In the genomic region with DNA sequence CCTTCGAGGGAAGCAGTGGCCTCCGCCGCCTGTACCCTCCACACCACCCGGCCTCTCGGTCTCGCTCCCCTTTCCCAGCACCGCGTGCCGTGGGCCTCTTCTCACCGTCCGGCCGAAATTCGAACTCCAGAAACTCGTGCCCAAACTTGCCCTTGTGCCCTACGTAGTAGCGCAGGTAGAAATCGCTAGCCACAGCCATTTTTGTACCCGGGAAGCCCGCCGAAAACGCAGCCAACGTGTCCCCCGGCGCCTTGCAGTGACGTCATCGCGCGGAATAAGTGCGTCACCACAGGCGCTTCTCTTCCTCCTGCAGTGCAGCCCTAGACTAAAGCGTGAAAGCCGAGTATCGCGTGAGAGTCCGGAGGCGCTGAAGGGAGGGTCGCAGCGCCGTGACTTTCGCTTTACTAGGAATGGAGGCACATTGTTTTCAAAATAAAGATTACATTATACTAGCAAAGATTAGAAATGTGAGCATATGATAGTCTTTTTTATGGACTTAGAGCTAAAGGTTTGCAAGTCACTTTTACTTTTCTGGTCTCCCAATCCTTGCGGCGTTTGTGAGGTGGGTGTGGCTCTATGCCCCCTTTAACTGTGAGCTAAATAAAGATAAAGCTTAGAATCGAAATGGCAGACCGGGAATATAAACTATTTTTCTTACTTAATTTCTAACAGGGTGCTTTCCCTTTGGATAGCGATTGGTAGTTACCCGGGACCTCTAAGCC, we compare ENCODE assay signal across 1 cellular context.
TF ChIP-seq lines count a peak whose summit lies in the region.

Gene MAGOHB (minus strand): TSS at position 276 of the 722 bp plus-strand sequence. CDS start 77 bp downstream, at position 199.

TF ChIP-seq in H1, 55 proteins besides CTCF, POLR2A, EP300 and RAD21 (continued from another document):
- TF ChIP-seq CHD7 (IDR thresholded peaks at IDR 0.05; ENCODE audit: insufficient replicate concordance, low read length) (no peak), CBX8 (IDR thresholded peaks at IDR 0.05; ENCODE audit: borderline replicate concordance, low read depth, low read length) (no peak), CHD2 (IDR thresholded peaks at IDR 0.05; ENCODE audit: low read length) (peak; percentile 96), RBBP5 (IDR thresholded peaks at IDR 0.05; ENCODE audit: borderline replicate concordance, low read depth, low read length) (peak; percentile 97; the same call in 1 of the 2 replicates), PHF8 (conservative IDR thresholded peaks at IDR 0.05; ENCODE audit: low read depth, low read length) (peak; percentile 93), CBX5 (IDR thresholded peaks at IDR 0.05; ENCODE audit: low read depth, low read length) (no peak), ZNF274 (IDR thresholded peaks at IDR 0.05; ENCODE audit: borderline replicate concordance, extremely low read depth, low read length) (no peak), SRF (IDR thresholded peaks at IDR 0.05; ENCODE audit: low read depth, low read length) (peak; percentile 86), SIN3A (conservative IDR thresholded peaks at IDR 0.05 in 1 of 2, IDR thresholded peaks at IDR 0.05 in 1 of 2; ENCODE audit: low read depth in 1 of 2, low read length in 2 of 2) (peak in 1 of 2 experiments; percentile 93; a peak in 2 of 4 replicates), GTF2F1 (IDR thresholded peaks at IDR 0.05; ENCODE audit: borderline replicate concordance, low read depth, low read length) (peak; percentile 54; the same call in 1 of the 2 replicates), MAFK (IDR thresholded peaks at IDR 0.05; ENCODE audit: low read depth, low read length) (no peak), SP1 (IDR thresholded peaks at IDR 0.05; ENCODE audit: low read depth, low read length) (peak; percentile 55; the same call in 1 of the 2 replicates), BRCA1 (IDR thresholded peaks at IDR 0.05; ENCODE audit: low read depth, low read length) (peak; percentile 88), EZH2 (IDR thresholded peaks at IDR 0.05; ENCODE audit: low read depth, low read length, severe bottlenecking) (no peak), SP4 (IDR thresholded peaks at IDR 0.05; ENCODE audit: low read length) (no peak), FOSL1 (IDR thresholded peaks at IDR 0.05; ENCODE audit: insufficient read depth, low read depth, low read length) (no peak), KDM4A (IDR thresholded peaks at IDR 0.05; ENCODE audit: low read depth, low read length, severe bottlenecking) (peak; percentile 100), TCF12 (IDR thresholded peaks at IDR 0.05; ENCODE audit: low read depth, low read length) (no peak), MAX (IDR thresholded peaks at IDR 0.05) (peak; percentile 95), TAF7 (optimal IDR thresholded peaks at IDR 0.05; ENCODE audit: borderline replicate concordance, low read depth, low read length) (peak; percentile 88), HDAC2 (IDR thresholded peaks at IDR 0.05; ENCODE audit: borderline replicate concordance in 1 of 2, low read depth in 2 of 2, low read length in 2 of 2) (no peak), ASH2L (IDR thresholded peaks at IDR 0.05; ENCODE audit: low read length) (peak; percentile 100), JUN (IDR thresholded peaks at IDR 0.05; ENCODE audit: low read depth, low read length) (peak; percentile 84; the same call in 1 of the 2 replicates), KDM5A (IDR thresholded peaks at IDR 0.05; ENCODE audit: low read length) (peak; percentile 95), RXRA (IDR thresholded peaks at IDR 0.05; ENCODE audit: insufficient read depth, low read depth, low read length) (no peak), BCL11A (IDR thresholded peaks at IDR 0.05; ENCODE audit: low read depth in 2 of 2, low read length in 2 of 2) (no peak), SIX5 (IDR thresholded peaks at IDR 0.05; ENCODE audit: low read depth, low read length) (no peak), TBP (IDR thresholded peaks at IDR 0.05; ENCODE audit: low read depth, low read length) (peak; percentile 94), YY1 (IDR thresholded peaks at IDR 0.05; ENCODE audit: low read depth, low read length) (peak; percentile 92), SAP30 (IDR thresholded peaks at IDR 0.05; ENCODE audit: insufficient read depth, insufficient replicate concordance, low read length) (no peak), GABPA (IDR thresholded peaks at IDR 0.05; ENCODE audit: borderline replicate concordance, insufficient read depth, low read length) (no peak), POLR2AphosphoS5 (IDR thresholded peaks at IDR 0.05; ENCODE audit: low read depth, low read length) (peak; percentile 98), RFX5 (IDR thresholded peaks at IDR 0.05; ENCODE audit: borderline replicate concordance, low read depth, low read length) (no peak), E2F6 (IDR thresholded peaks at IDR 0.05) (peak; percentile 77)
- TF ChIP-seq, protein P1, sequence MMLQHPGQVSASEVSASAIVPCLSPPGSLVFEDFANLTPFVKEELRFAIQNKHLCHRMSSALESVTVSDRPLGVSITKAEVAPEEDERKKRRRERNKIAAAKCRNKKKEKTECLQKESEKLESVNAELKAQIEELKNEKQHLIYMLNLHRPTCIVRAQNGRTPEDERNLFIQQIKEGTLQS (IDR thresholded peaks at IDR 0.05; ENCODE audit: insufficient read depth, low read depth, low read length): peak; percentile 93
- TF ChIP-seq, protein P2, sequence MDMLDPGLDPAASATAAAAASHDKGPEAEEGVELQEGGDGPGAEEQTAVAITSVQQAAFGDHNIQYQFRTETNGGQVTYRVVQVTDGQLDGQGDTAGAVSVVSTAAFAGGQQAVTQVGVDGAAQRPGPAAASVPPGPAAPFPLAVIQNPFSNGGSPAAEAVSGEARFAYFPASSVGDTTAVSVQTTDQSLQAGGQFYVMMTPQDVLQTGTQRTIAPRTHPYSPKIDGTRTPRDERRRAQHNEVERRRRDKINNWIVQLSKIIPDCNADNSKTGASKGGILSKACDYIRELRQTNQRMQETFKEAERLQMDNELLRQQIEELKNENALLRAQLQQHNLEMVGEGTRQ (IDR thresholded peaks at IDR 0.05; ENCODE audit: low read length): no peak
